ENCODE assay signal across 1 cellular context in genomic region chr15:75867428-75867827, GRCh38.
TF ChIP-seq lines count a peak whose summit lies in the region.

No MANE protein-coding gene starts in this region.

TF ChIP-seq in H1, 55 proteins besides CTCF, POLR2A, EP300 and RAD21:
- TF ChIP-seq EZH2 (IDR thresholded peaks at IDR 0.05; ENCODE audit: low read depth, low read length, severe bottlenecking), result no peak
- no peak for TF ChIP-seq CHD1 (IDR thresholded peaks at IDR 0.05; ENCODE audit: low read depth, low read length)
TF ChIP-seq in H1: peak in this region for 0.
